Comparison of ENCODE assay signal across 20 cellular contexts in genomic region chr13:113367771-113368170, GRCh38. TPM values are rescaled to one million over a fixed set of nuclear protein-coding genes. Genes with fewer than 3 reads are reported as not detected.
A peak's percentile ranks its signal among the peaks of the same experiment; 100 is the strongest.
DNase-seq lines count a peak whose midpoint lies in the region; ATAC-seq and TF ChIP-seq lines count a peak whose summit lies in the region.
"Had no signal": no experiment of that assay in that cellular context is flagged by ENCODE, and none has a peak within 500 bp of the region (broad histone marks: within the 10 kb centered on the region; RNA-seq: fewer than 3 reads in every experiment).

No MANE protein-coding gene starts in this region.

- no peak overlapping the region for H3K14ac ChIP-seq in trophoblast cell (ENCODE audit: low read length)

- no peak overlapping the region for H2AK5ac ChIP-seq in trophoblast cell (ENCODE audit: low read length)

- H3K79me2 ChIP-seq in trophoblast cell (ENCODE audit: control insufficient read depth, insufficient read depth, low read length, poor library complexity): peaks cover 4% of the 10 kb centered on the region

- H3K27me3 Mint-ChIP-seq in Caco-2 (ENCODE audit: insufficient read depth, unreplicated experiment): no peaks in the 10 kb centered on the region
- H3K27me3 Mint-ChIP-seq in type B pancreatic cell: peaks cover under 1% of the 10 kb centered on the region

- H3K27me3 ChIP-seq in Caco-2 (replicated peaks; ENCODE audit: control insufficient read depth, insufficient read depth, low read length) (no peaks in the 10 kb centered on the region), H7 (ENCODE audit: control insufficient read depth, insufficient read depth, low read length) (no peaks in the 10 kb centered on the region), trophoblast cell (ENCODE audit: insufficient read depth, low read length) (no peaks in the 10 kb centered on the region)

- CTCF ChIA-PET in Caco-2 (lab: Charles Lee): no interaction called here

- no peak overlapping the region for H2AFZ ChIP-seq in trophoblast cell (ENCODE audit: insufficient read depth, low read length, poor library complexity)

- no peaks in the 10 kb centered on the region; the same call in 1 of the 2 replicates for H3K9me3 ChIP-seq in Caco-2
- H3K9me3 ChIP-seq in trophoblast cell (ENCODE audit: insufficient read depth, low read depth, low read length): no peaks in the 10 kb centered on the region
- H3K9me3 ChIP-seq: A549; BLaER1 treated with 17β-estradiol and CSF1 and Interleukin-3, amounts not matched to agents 10 nM and 100 nM had no signal

- H3K36me3 ChIP-seq in Caco-2 (ENCODE audit: control insufficient read depth, insufficient read depth, low read length) (no peaks in the 10 kb centered on the region), H7 (replicated peaks; ENCODE audit: control insufficient read depth, insufficient read depth, low read length) (no peaks in the 10 kb centered on the region), trophoblast cell (ENCODE audit: control insufficient read depth in 1 of 2, insufficient read depth in 2 of 2, low read length in 2 of 2) (no peaks in the 10 kb centered on the region)
- H3K36me3 ChIP-seq: BLaER1 treated with 17β-estradiol and CSF1 and Interleukin-3, amounts not matched to agents 10 nM and 100 nM had no signal

- H3K18ac ChIP-seq in trophoblast cell (ENCODE audit: low read length): no peak overlapping the region

- no peak overlapping the region for H3K4ac ChIP-seq in trophoblast cell (ENCODE audit: low read depth, low read length)

- POLR2A ChIA-PET in Caco-2 (lab: Charles Lee): no interaction called here

- ATAC-seq in left lobe of liver (no peak), GM18873 (IDR thresholded peaks at IDR 0.05; ENCODE audit: low FRiP score, unreplicated experiment) (no peak)
- ATAC-seq: A549 had no signal

- no peak overlapping the region for H3K9ac ChIP-seq in trophoblast cell (ENCODE audit: low read length)
- H3K9ac ChIP-seq: BLaER1 treated with 17β-estradiol and CSF1 and Interleukin-3, amounts not matched to agents 10 nM and 100 nM had no signal

- H3K4me1 ChIP-seq in Caco-2 (no peaks in the 10 kb centered on the region), trophoblast cell (ENCODE audit: control insufficient read depth in 1 of 2, insufficient read depth in 2 of 2, low read length in 2 of 2) (peaks cover 3 to 8% of the 10 kb centered on the region in 2 experiments)
- H3K4me1 ChIP-seq: A549 had no signal

- H3K4me3 ChIP-seq in Caco-2 (ENCODE audit: low read depth, low read length) (no peak overlapping the region), H7 (ENCODE audit: insufficient read depth, low read depth, low read length) (no peak overlapping the region), trophoblast cell (ENCODE audit: low read depth, low read length) (no peak overlapping the region)
- H3K4me3 ChIP-seq: A549; BLaER1 treated with 17β-estradiol and CSF1 and Interleukin-3, amounts not matched to agents 10 nM and 100 nM had no signal

- H4K8ac ChIP-seq in trophoblast cell (ENCODE audit: low read depth, low read length): no peak overlapping the region

- no peak overlapping the region for H3K23ac ChIP-seq in trophoblast cell (ENCODE audit: low read length)

- DNase-seq in Caco-2: no peak
- peak; percentile 28 for DNase-seq in H7
- peak; percentile 36 for DNase-seq in left lobe of liver (ENCODE audit: low spot score)
- DNase-seq in trophoblast cell: no peak
- DNase-seq in type B pancreatic cell (ENCODE audit: extremely low spot score, unreplicated experiment): no peak
- DNase-seq in putamen (ENCODE audit: low spot score): no peak
- DNase-seq: AML-193; CD4-positive, alpha-beta T cell; DMS53; GOT3; KG1; MM.1S; NCI-H2081; NCI-H2227 treated with DMSO at 0.1 percent for 48 hours; NCI-H526 treated with DMSO at 0.1 percent for 48 hours; RPMI8226; SHP77 had no signal

- H3K36me3 Mint-ChIP-seq in Caco-2 (ENCODE audit: insufficient read depth, unreplicated experiment) (peaks cover 32% of the 10 kb centered on the region), type B pancreatic cell (no peaks in the 10 kb centered on the region)

- H3K4me2 ChIP-seq in trophoblast cell (ENCODE audit: low read length): no peak overlapping the region
- H3K4me2 ChIP-seq: A549; BLaER1 treated with 17β-estradiol and CSF1 and Interleukin-3, amounts not matched to agents 10 nM and 100 nM had no signal

- H2BK120ac ChIP-seq in trophoblast cell (ENCODE audit: insufficient read depth, low read length, poor library complexity): no peak overlapping the region

- H3K27ac ChIP-seq in trophoblast cell (ENCODE audit: low read depth, low read length): no peak overlapping the region
- H3K27ac ChIP-seq: A549; BLaER1 treated with 17β-estradiol and CSF1 and Interleukin-3, amounts not matched to agents 10 nM and 100 nM had no signal

- no peak overlapping the region for H4K91ac ChIP-seq in trophoblast cell (ENCODE audit: low read depth, low read length)

- H2BK12ac ChIP-seq in trophoblast cell (ENCODE audit: low read length): no peak overlapping the region

- peaks cover 8% of the 10 kb centered on the region for H3K4me1 Mint-ChIP-seq in Caco-2 (ENCODE audit: low read depth, unreplicated experiment)
- no peaks in the 10 kb centered on the region for H3K4me1 Mint-ChIP-seq in type B pancreatic cell (ENCODE audit: unreplicated experiment)

- WGBS in trophoblast cell (ENCODE audit: extremely low coverage, insufficient coverage, insufficient read length): no CpG with 5 or more reads among the region's 6 CpGs

- peaks cover 5% of the 10 kb centered on the region for H3K79me1 ChIP-seq in trophoblast cell (ENCODE audit: low read length)

- BruUV-seq in Caco-2 (replicated peaks; lab: Mats Ljungman, UMichigan): no TSS peak

- H4K12ac ChIP-seq in trophoblast cell (ENCODE audit: low read depth, low read length): peak overlapping the region; percentile 66

- H3K27ac Mint-ChIP-seq in Caco-2 (ENCODE audit: unreplicated experiment) (peak overlapping the region; percentile 66), type B pancreatic cell (no peak overlapping the region)
- H3K27ac Mint-ChIP-seq: CD4-positive, alpha-beta T cell had no signal

- H3K9me3 Mint-ChIP-seq in Caco-2 (ENCODE audit: unreplicated experiment): no peaks in the 10 kb centered on the region
- no peaks in the 10 kb centered on the region for H3K9me3 Mint-ChIP-seq in type B pancreatic cell
- H3K9me3 Mint-ChIP-seq: CD4-positive, alpha-beta T cell had no signal

- H3K4me3 Mint-ChIP-seq in Caco-2 (ENCODE audit: unreplicated experiment) (no peak overlapping the region), type B pancreatic cell (no peak overlapping the region)
- H3K4me3 Mint-ChIP-seq: CD4-positive, alpha-beta T cell had no signal

- TF ChIP-seq CTCF in Caco-2 (IDR thresholded peaks at IDR 0.05; ENCODE audit: insufficient read depth in 1 of 2, low read depth in 1 of 2, low read length in 1 of 2, severe bottlenecking in 1 of 2, unreplicated experiment in 1 of 2) (no peak), type B pancreatic cell (conservative IDR thresholded peaks at IDR 0.05) (no peak)

- intact Hi-C loops in Caco-2 (cut with micrococcal nuclease; ENCODE audit: unreplicated experiment): no loop called here

- no peak overlapping the region for H2BK5ac ChIP-seq in trophoblast cell (ENCODE audit: low read depth, low read length, poor library complexity)

RNA-seq across cellular contexts. Expression of gene GRTP1, which starts 3.8 kb away (rescaled TPM):
- total RNA-seq in Caco-2 (2022) (30.0 and 37.7 TPM in 2 replicates), left lobe of liver (38.3 TPM), type B pancreatic cell (ENCODE audit: low replicate concordance) (19.0 and 22.4 TPM in 2 replicates)
- 36.5 and 55.9 TPM in 2 replicates for total RNA-seq in H7 (2014; rRNA removed; shearing (Covaris generic))
- polyA plus RNA-seq in trophoblast cell (2013): 8.6 and 8.7 TPM in 2 replicates

Comparison
In these comparisons a context has a peak if more than half of its experiments do, and no peak if none do; other contexts are left out.
1. DNase-seq: peak in H7 (single experiment) and left lobe of liver (single experiment); none in Caco-2 (0 of 2), trophoblast cell (0 of 2), type B pancreatic cell (single experiment) and putamen (single experiment).